11 cellular contexts compared by ENCODE assay signal in the genomic region with DNA sequence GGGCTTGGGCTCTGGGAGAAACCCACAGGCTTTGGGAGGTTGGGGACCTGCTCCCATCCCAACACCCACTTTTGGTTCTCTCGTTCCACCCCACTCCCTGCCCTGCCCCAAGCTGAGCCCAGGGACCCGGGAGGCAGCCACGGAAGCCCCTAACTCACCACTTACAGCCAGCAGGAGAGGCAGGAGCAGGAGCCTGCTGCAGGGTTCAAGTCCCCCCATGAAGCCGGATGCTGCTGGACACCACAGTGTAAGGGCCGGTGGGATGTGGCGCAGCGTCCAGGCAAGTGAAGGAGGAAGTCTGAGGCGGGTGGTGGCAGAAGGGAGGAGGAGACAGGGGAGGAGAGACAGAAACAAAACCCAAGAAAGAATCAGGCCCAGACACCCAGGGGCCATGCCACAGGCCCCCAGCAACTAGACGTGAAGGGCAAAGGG. TPM values are rescaled to one million over a fixed set of nuclear protein-coding genes. Genes with fewer than 3 reads are reported as not detected.
DNase-seq lines count a peak whose midpoint lies in the region; ATAC-seq and TF ChIP-seq lines count a peak whose summit lies in the region.
"Had no signal": no experiment of that assay in that cellular context is flagged by ENCODE, and none has a peak within 500 bp of the region (broad histone marks: within the 10 kb centered on the region; RNA-seq: fewer than 3 reads in every experiment).

A gene (minus strand): TSS at position 286 of the 432 bp plus-strand sequence. CDS start 67 bp downstream, at position 219.

- H3K27ac ChIP-seq in caudate nucleus (ENCODE audit: low read depth, low read length): peak within 1 kb of the TSS; percentile 77
- H3K27ac ChIP-seq in transverse colon: peak within 1 kb of the TSS; percentile 54 to 94 (median 64)

- peaks cover 16% of the 10 kb centered on the region for H3K36me3 Mint-ChIP-seq in activated naive CD4-positive, alpha-beta T cell treated with anti-CD3 and anti-CD28 coated beads, Interleukin-2, amount 10 ng/mL, durations not matched to agents 7 days and 5 days

- intact Hi-C loops in transverse colon (cut with DNase I; ENCODE audit: low total_unique reads): no loop called here

- TF ChIP-seq EP300 in transverse colon (IDR thresholded peaks at IDR 0.05; ENCODE audit: low read depth): no peak

- in situ Hi-C loops in transverse colon (cut with MboI; ENCODE audit: low pct_ligation_motif_present in 1 of 4, low pct_unique_long_range_greater_than_20kb in 1 of 4, low sequenced_read_pairs in 3 of 4): no loop called here

- no peak within 1 kb of the TSS for H3K4me3 Mint-ChIP-seq in activated naive CD4-positive, alpha-beta T cell treated with anti-CD3 and anti-CD28 coated beads, Interleukin-2, amount 10 ng/mL, durations not matched to agents 7 days and 5 days
- H3K4me3 Mint-ChIP-seq: neural crest cell had no signal

- no peaks in the 10 kb centered on the region for H3K9me3 Mint-ChIP-seq in activated naive CD4-positive, alpha-beta T cell treated with anti-CD3 and anti-CD28 coated beads, Interleukin-2, amount 10 ng/mL, durations not matched to agents 7 days and 5 days
- H3K9me3 Mint-ChIP-seq: neural crest cell had no signal

- CTCF ChIA-PET in activated naive CD4-positive, alpha-beta T cell treated with anti-CD3 and anti-CD28 coated beads, Interleukin-2, amount 10 ng/mL, durations not matched to agents 7 days and 5 days (lab: Charles Lee): no interaction called here

- peaks cover 95% of the 10 kb centered on the region for H3K4me1 ChIP-seq in mononuclear cell (ENCODE audit: insufficient read depth, low read length)
- peaks cover 0 to 16% (median 3%) of the 10 kb centered on the region in 4 donors for H3K4me1 ChIP-seq in transverse colon

- ATAC-seq in GM18517 (IDR thresholded peaks at IDR 0.05; ENCODE audit: unreplicated experiment): no peak
- ATAC-seq in HG02970 (IDR thresholded peaks at IDR 0.05; ENCODE audit: low FRiP score, unreplicated experiment): no peak

- peaks cover 41% of the 10 kb centered on the region for H3K4me1 Mint-ChIP-seq in activated naive CD4-positive, alpha-beta T cell treated with anti-CD3 and anti-CD28 coated beads, Interleukin-2, amount 10 ng/mL, durations not matched to agents 7 days and 5 days

- TF ChIP-seq POLR2A in transverse colon (IDR thresholded peaks at IDR 0.05): peak; percentile 51

- H3K27me3 Mint-ChIP-seq in activated naive CD4-positive, alpha-beta T cell treated with anti-CD3 and anti-CD28 coated beads, Interleukin-2, amount 10 ng/mL, durations not matched to agents 7 days and 5 days: peaks cover 8% of the 10 kb centered on the region

- no peaks in the 10 kb centered on the region for H3K9me3 ChIP-seq in mononuclear cell (ENCODE audit: low read depth, low read length)
- no peaks in the 10 kb centered on the region for H3K9me3 ChIP-seq in transverse colon

- TF ChIP-seq CTCF in transverse colon (IDR thresholded peaks at IDR 0.05): no peak

- no peak for DNase-seq in activated naive CD4-positive, alpha-beta T cell treated with anti-CD3 and anti-CD28 coated beads, Interleukin-2, amount 10 ng/mL, durations not matched to agents 7 days and 5 days
- no peak for DNase-seq in activated naive CD4-positive, alpha-beta T cell treated with Interleukin-2 at 50 U/mL for 16 hours
- DNase-seq in caudate nucleus (lab: John Stamatoyannopoulos, UW) (peak in 4 of 61 donors; percentile 3 to 7 (median 6)), transverse colon (no peak), 8988T (no peak)
- DNase-seq: activated CD8-positive, alpha-beta memory T cell treated with anti-CD3 and anti-CD28 coated beads for 24 hours; NCI-H345 had no signal

- H3K4me3 ChIP-seq in mononuclear cell (ENCODE audit: low read length) (peak within 1 kb of the TSS; percentile 78), transverse colon (peak within 1 kb of the TSS in 1 of 4 donors; percentile 23)

- H3K27me3 ChIP-seq in mononuclear cell (ENCODE audit: insufficient read depth, low read length) (no peaks in the 10 kb centered on the region), transverse colon (no peaks in the 10 kb centered on the region)

- H3K27ac Mint-ChIP-seq in activated naive CD4-positive, alpha-beta T cell treated with anti-CD3 and anti-CD28 coated beads, Interleukin-2, amount 10 ng/mL, durations not matched to agents 7 days and 5 days: peak within 1 kb of the TSS; percentile 82

- WGBS in transverse colon (ENCODE audit: low coverage in 1 of 2), 2 donors: 50 to 84% methylated on average over 2 to 9 of the region's 9 CpGs

- no peaks in the 10 kb centered on the region for H3K36me3 ChIP-seq in transverse colon

RNA-seq across cellular contexts. Expression of the gene that starts here (rescaled TPM):
- total RNA-seq in mononuclear cell (286 TPM), transverse colon (10 to 100 TPM; 25.6 to 81.5 (median 52.2) TPM)
- total RNA-seq: neural crest cell had no signal
